ENCODE assay signal across 7 cellular contexts in the genomic region with DNA sequence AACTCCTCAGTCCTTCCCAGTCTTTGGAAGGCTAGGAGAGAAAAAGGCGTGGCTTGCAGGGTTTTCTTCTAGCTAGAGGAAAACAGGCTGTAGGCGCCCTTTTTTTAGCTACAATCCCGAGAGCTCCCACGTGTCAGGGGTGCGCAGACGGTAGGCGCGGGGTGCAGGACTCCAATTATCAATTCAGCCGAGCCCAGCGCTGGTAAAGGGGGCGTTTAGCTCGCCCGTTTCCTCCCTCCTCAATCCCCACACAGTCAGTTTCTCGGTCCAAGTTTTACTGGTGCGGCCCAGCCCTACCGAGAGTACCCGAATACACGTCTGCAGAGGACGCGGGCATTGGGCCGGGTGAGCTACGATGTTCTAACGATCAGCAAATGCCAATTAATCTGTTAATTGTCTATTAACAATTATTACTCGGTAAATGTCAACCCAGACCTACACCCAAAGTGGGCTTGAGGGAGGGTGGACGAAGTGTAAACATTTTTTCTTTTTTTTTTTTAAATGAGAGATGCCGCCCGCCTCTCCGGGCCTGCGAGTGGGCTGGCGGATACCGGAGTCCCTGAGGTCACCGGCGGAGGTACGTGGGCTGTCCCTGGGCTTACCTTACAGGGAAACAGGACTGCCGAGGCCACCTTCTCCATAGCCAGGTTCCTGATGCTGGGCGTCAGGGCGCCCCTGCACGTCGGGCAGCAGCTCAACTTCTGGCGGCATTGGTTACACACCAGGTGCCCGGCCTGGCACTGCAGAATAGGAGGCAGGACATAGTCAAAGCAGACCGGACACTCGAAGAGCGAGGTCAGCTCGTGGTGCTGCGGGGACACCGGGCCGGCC. TPM values are rescaled to one million over a fixed set of nuclear protein-coding genes. Genes with fewer than 3 reads are reported as not detected.
A peak's percentile ranks its signal among the peaks of the same experiment; 100 is the strongest.
DNase-seq lines count a peak whose midpoint lies in the region; ATAC-seq and TF ChIP-seq lines count a peak whose summit lies in the region.

No MANE protein-coding gene starts in this region.

- POLR2A ChIA-PET in activated CD4-positive, alpha-beta T cell treated with anti-CD3 and anti-CD28 coated beads, Interleukin-2, amount 10 ng/mL, durations not matched to agents 7 days and 5 days (lab: Charles Lee), result interaction anchor here (0.6 to 1.6 kb wide), 4 partner anchors 9 to 1536 kb away, joined by 3 to 4 read pairs (median 3); a partner anchor contains a TSS

- H3K9me3 Mint-ChIP-seq in activated CD4-positive, alpha-beta T cell treated with anti-CD3 and anti-CD28 coated beads, Interleukin-2, amount 10 ng/mL, durations not matched to agents 7 days and 5 days, result no peaks in the 10 kb centered on the region

- H3K27ac Mint-ChIP-seq in activated CD4-positive, alpha-beta T cell treated with anti-CD3 and anti-CD28 coated beads, Interleukin-2, amount 10 ng/mL, durations not matched to agents 7 days and 5 days, result peak overlapping the region; percentile 99

- TF ChIP-seq CTCF in GM12875 (IDR thresholded peaks at IDR 0.05; ENCODE audit: borderline replicate concordance, insufficient read depth, low read depth, low read length) (no peak), lower lobe of right lung (IDR thresholded peaks at IDR 0.05) (no peak)

- peaks cover 57% of the 10 kb centered on the region for H3K4me1 Mint-ChIP-seq in activated CD4-positive, alpha-beta T cell treated with anti-CD3 and anti-CD28 coated beads, Interleukin-2, amount 10 ng/mL, durations not matched to agents 7 days and 5 days

- ATAC-seq in lower lobe of right lung (peak in 1 of 2 donors; percentile 23), HG02610 (IDR thresholded peaks at IDR 0.05; ENCODE audit: unreplicated experiment) (no peak)

- H3K4me3 Mint-ChIP-seq in activated CD4-positive, alpha-beta T cell treated with anti-CD3 and anti-CD28 coated beads, Interleukin-2, amount 10 ng/mL, durations not matched to agents 7 days and 5 days, result peak overlapping the region; percentile 93

- WGBS in ectodermal cell, 2 experiments, result 1% methylated on average over 47 to 48 of the region's 48 CpGs

- H3K4me1 ChIP-seq in ectodermal cell (ENCODE audit: control insufficient read depth, insufficient read depth, low read length) (peaks cover 4% of the 10 kb centered on the region), lower lobe of right lung (peaks cover 52% of the 10 kb centered on the region)

- intact Hi-C loops in lower lobe of right lung (cut with DNase I), result no loop called here

- CTCF ChIA-PET in activated CD4-positive, alpha-beta T cell treated with anti-CD3 and anti-CD28 coated beads, Interleukin-2, amount 10 ng/mL, durations not matched to agents 7 days and 5 days (lab: Charles Lee), result interaction anchor here (0.6 to 5.5 kb wide), 10 partner anchors 12 to 159 kb away, joined by 3 to 61 read pairs (median 3); a partner anchor contains a TSS

- no peaks in the 10 kb centered on the region for H3K27me3 Mint-ChIP-seq in activated CD4-positive, alpha-beta T cell treated with anti-CD3 and anti-CD28 coated beads, Interleukin-2, amount 10 ng/mL, durations not matched to agents 7 days and 5 days

- DNase-seq in NCI-H1694 treated with DMSO at 0.1 percent for 48 hours (lab: John Stamatoyannopoulos, UW) (peak; percentile 27), lower lobe of right lung (peak; percentile 62)
- DNase-seq in activated CD4-positive, alpha-beta T cell treated with anti-CD3 and anti-CD28 coated beads, Interleukin-2, amount 10 ng/mL, durations not matched to agents 7 days and 5 days, result peak; percentile 36
- peak in 4 of 6 experiments; percentile 17 to 57 (median 31) for DNase-seq in stimulated activated naive CD4-positive, alpha-beta T cell (lab: John Stamatoyannopoulos, UW)

- H3K9me3 ChIP-seq in ectodermal cell (ENCODE audit: control insufficient read depth, low read length) (no peaks in the 10 kb centered on the region), lower lobe of right lung (no peaks in the 10 kb centered on the region)

- H3K27ac ChIP-seq in ectodermal cell (ENCODE audit: insufficient read depth, low read depth, low read length, poor library complexity, severe bottlenecking), result no peak overlapping the region
- peak overlapping the region; percentile 98 for H3K27ac ChIP-seq in lower lobe of right lung

- peaks cover 39% of the 10 kb centered on the region for H3K36me3 Mint-ChIP-seq in activated CD4-positive, alpha-beta T cell treated with anti-CD3 and anti-CD28 coated beads, Interleukin-2, amount 10 ng/mL, durations not matched to agents 7 days and 5 days (ENCODE audit: low read depth)

- peaks cover 39% of the 10 kb centered on the region for H3K27me3 ChIP-seq in ectodermal cell (ENCODE audit: control insufficient read depth, insufficient read depth, low read length, poor library complexity, severe bottlenecking)
- H3K27me3 ChIP-seq in lower lobe of right lung (ENCODE audit: low read depth), result no peaks in the 10 kb centered on the region

- peak overlapping the region; percentile 65 for H3K4me3 ChIP-seq in GM12875 (ENCODE audit: low read depth, low read length)
- H3K4me3 ChIP-seq in ectodermal cell (ENCODE audit: insufficient read depth, low read depth, low read length), result peak overlapping the region; percentile 63
- peak overlapping the region; percentile 89 for H3K4me3 ChIP-seq in lower lobe of right lung

- H3K36me3 ChIP-seq in ectodermal cell (ENCODE audit: control insufficient read depth, insufficient read depth, low read length), result no peaks in the 10 kb centered on the region
- H3K36me3 ChIP-seq in lower lobe of right lung, result no peaks in the 10 kb centered on the region

RNA-seq across cellular contexts. Expression of a gene that starts 0.9 kb away (rescaled TPM):
- 10 to 100 TPM; 30.9 to 40.8 TPM for total RNA-seq in activated CD4-positive, alpha-beta T cell treated with anti-CD3 and anti-CD28 coated beads, Interleukin-2, amount 10 ng/mL, durations not matched to agents 7 days and 5 days
- polyA plus RNA-seq in ectodermal cell (2013, experiment 1 of 4), result 18.8 TPM
- polyA plus RNA-seq in ectodermal cell (2013, experiment 2 of 4), result 15.0 TPM
- 13.3 TPM for polyA plus RNA-seq in ectodermal cell (2013, experiment 3 of 4)
- 14.0 TPM for polyA plus RNA-seq in ectodermal cell (2013, experiment 4 of 4)
- total RNA-seq in lower lobe of right lung, result 18.6 TPM

RNA-seq across cellular contexts. Expression of a gene that starts 58.3 kb away (rescaled TPM):
- total RNA-seq in activated CD4-positive, alpha-beta T cell treated with anti-CD3 and anti-CD28 coated beads, Interleukin-2, amount 10 ng/mL, durations not matched to agents 7 days and 5 days, result under 1 TPM; 0.50 to 0.81 TPM
- polyA plus RNA-seq in ectodermal cell (2013, experiment 1 of 4), result 0.33 TPM
- 0.12 TPM for polyA plus RNA-seq in ectodermal cell (2013, experiment 2 of 4)
- polyA plus RNA-seq in ectodermal cell (2013, experiment 3 of 4), result not detected
- polyA plus RNA-seq in ectodermal cell (2013, experiment 4 of 4), result 0.12 TPM
- total RNA-seq in lower lobe of right lung, result not detected
